Comparison of ENCODE assay signal across 1 cellular context in the genomic region with DNA sequence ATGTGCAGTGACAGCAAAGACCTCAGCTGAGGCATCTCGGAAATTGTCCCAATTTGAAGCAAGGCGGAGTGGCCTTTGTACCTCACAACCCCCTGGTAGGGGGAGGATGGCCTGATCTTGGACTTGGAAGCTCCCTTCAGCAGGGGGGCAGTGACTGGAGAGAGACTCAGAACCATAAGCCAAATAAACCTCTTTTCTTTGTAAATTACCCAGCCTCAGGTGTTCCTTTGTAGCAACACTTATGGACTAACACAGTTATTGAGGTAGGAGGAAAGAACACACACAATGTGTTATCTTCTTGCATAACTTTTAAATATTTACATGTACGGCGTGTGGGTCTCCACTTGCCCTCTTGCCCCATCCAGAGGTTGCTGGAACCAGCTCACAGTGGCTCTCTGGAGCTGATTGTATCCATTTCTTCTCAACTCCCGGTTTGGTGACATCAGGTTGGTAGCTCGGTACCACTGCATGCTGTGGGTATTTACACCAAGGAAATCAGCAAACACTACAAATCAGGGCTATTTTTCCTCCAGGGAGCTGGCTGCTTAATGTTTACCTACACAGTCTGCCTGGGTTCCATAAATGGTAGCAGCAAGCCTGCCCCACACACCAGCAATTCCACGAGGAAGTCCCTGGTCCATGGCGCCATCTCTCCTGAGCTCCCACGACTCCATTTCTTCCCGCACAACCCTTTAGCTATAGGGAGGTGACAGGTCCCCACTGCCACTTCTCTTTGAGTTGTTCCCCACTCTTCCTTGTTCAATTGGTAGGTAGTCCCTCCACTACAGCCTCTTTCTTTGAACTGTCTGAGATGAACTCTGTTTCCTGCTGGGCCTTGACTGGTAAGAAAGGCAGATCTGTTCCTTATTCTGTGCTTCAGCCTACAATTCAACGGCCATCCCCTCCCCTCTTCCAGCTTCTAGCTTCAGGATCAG.
TF ChIP-seq lines count a peak whose summit lies in the region.

No MANE protein-coding gene starts in this region.

TF ChIP-seq in HepG2, 621 proteins besides CTCF, POLR2A, EP300 and RAD21 (continued from another document and continues in another):
- TF ChIP-seq, protein P1, sequence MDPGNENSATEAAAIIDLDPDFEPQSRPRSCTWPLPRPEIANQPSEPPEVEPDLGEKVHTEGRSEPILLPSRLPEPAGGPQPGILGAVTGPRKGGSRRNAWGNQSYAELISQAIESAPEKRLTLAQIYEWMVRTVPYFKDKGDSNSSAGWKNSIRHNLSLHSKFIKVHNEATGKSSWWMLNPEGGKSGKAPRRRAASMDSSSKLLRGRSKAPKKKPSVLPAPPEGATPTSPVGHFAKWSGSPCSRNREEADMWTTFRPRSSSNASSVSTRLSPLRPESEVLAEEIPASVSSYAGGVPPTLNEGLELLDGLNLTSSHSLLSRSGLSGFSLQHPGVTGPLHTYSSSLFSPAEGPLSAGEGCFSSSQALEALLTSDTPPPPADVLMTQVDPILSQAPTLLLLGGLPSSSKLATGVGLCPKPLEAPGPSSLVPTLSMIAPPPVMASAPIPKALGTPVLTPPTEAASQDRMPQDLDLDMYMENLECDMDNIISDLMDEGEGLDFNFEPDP (CRISPR knock-in tag; conservative IDR thresholded peaks at IDR 0.05): no peak
- TF ChIP-seq NR3C1 (CRISPR knock-in tag; IDR thresholded peaks at IDR 0.05) (no peak), ZNF280B (CRISPR knock-in tag; IDR thresholded peaks at IDR 0.05; ENCODE audit: borderline replicate concordance) (no peak), MXI1 (IDR thresholded peaks at IDR 0.05; ENCODE audit: borderline replicate concordance, low read depth, low read length) (no peak), HINFP (CRISPR knock-in tag; IDR thresholded peaks at IDR 0.05; ENCODE audit: low read depth) (no peak), KLF11 (CRISPR knock-in tag; IDR thresholded peaks at IDR 0.05) (no peak), MAF1 (CRISPR knock-in tag; IDR thresholded peaks at IDR 0.05; ENCODE audit: borderline replicate concordance) (no peak), ZSCAN21 (CRISPR knock-in tag; IDR thresholded peaks at IDR 0.05; ENCODE audit: borderline replicate concordance) (no peak), HMGXB3 (CRISPR knock-in tag; IDR thresholded peaks at IDR 0.05; ENCODE audit: borderline replicate concordance) (no peak), TCF12 (IDR thresholded peaks at IDR 0.05) (no peak), TCF12 (CRISPR knock-in tag; IDR thresholded peaks at IDR 0.05) (no peak), ZNF781 (CRISPR knock-in tag; IDR thresholded peaks at IDR 0.05; ENCODE audit: borderline replicate concordance, not compliant biosample characterization) (peak; percentile 81), ZNF562 (CRISPR knock-in tag; IDR thresholded peaks at IDR 0.05; ENCODE audit: borderline replicate concordance) (no peak), ZEB1 (IDR thresholded peaks at IDR 0.05; ENCODE audit: insufficient replicate concordance, low read depth) (no peak), ZUFSP (CRISPR knock-in tag; IDR thresholded peaks at IDR 0.05; ENCODE audit: borderline replicate concordance) (no peak), CREM (IDR thresholded peaks at IDR 0.05) (peak; percentile 45; the same call in 1 of the 2 replicates), CREM (CRISPR knock-in tag; IDR thresholded peaks at IDR 0.05) (no peak), ZNF382 (CRISPR knock-in tag; IDR thresholded peaks at IDR 0.05; ENCODE audit: borderline replicate concordance) (no peak), ZNF704 (CRISPR knock-in tag; IDR thresholded peaks at IDR 0.05; ENCODE audit: borderline replicate concordance) (no peak), ZNF44 (CRISPR knock-in tag; IDR thresholded peaks at IDR 0.05) (0 out of 2 replicates have a peak, but pooled peaks have one; percentile 35), ZNF431 (CRISPR knock-in tag; IDR thresholded peaks at IDR 0.05; ENCODE audit: borderline replicate concordance, low read depth) (peak; percentile 82; the same call in 1 of the 2 replicates), NKX3-1 (CRISPR knock-in tag; IDR thresholded peaks at IDR 0.05) (no peak), JUN (CRISPR knock-in tag; IDR thresholded peaks at IDR 0.05) (no peak; the same call in 1 of the 2 replicates), ZNF264 (CRISPR knock-in tag; IDR thresholded peaks at IDR 0.05) (no peak), MAX (IDR thresholded peaks at IDR 0.05) (peak; percentile 49; the same call in 1 of the 2 replicates), TGIF2 (CRISPR knock-in tag; IDR thresholded peaks at IDR 0.05) (no peak), ZNF709 (CRISPR knock-in tag; IDR thresholded peaks at IDR 0.05) (no peak; the same call in 1 of the 2 replicates), GABPB1 (CRISPR knock-in tag; IDR thresholded peaks at IDR 0.05) (no peak), ZNF468 (CRISPR knock-in tag; IDR thresholded peaks at IDR 0.05) (no peak), PRDM15 (CRISPR knock-in tag; IDR thresholded peaks at IDR 0.05) (0 out of 2 replicates have a peak, but pooled peaks have one; percentile 27)
- TF ChIP-seq, protein P2, sequence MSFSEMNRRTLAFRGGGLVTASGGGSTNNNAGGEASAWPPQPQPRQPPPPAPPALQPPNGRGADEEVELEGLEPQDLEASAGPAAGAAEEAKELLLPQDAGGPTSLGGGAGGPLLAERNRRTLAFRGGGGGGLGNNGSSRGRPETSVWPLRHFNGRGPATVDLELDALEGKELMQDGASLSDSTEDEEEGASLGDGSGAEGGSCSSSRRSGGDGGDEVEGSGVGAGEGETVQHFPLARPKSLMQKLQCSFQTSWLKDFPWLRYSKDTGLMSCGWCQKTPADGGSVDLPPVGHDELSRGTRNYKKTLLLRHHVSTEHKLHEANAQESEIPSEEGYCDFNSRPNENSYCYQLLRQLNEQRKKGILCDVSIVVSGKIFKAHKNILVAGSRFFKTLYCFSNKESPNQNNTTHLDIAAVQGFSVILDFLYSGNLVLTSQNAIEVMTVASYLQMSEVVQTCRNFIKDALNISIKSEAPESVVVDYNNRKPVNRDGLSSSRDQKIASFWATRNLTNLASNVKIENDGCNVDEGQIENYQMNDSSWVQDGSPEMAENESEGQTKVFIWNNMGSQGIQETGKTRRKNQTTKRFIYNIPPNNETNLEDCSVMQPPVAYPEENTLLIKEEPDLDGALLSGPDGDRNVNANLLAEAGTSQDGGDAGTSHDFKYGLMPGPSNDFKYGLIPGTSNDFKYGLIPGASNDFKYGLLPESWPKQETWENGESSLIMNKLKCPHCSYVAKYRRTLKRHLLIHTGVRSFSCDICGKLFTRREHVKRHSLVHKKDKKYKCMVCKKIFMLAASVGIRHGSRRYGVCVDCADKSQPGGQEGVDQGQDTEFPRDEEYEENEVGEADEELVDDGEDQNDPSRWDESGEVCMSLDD (CRISPR knock-in tag; IDR thresholded peaks at IDR 0.05; ENCODE audit: borderline replicate concordance): no peak
- TF ChIP-seq, protein P3, sequence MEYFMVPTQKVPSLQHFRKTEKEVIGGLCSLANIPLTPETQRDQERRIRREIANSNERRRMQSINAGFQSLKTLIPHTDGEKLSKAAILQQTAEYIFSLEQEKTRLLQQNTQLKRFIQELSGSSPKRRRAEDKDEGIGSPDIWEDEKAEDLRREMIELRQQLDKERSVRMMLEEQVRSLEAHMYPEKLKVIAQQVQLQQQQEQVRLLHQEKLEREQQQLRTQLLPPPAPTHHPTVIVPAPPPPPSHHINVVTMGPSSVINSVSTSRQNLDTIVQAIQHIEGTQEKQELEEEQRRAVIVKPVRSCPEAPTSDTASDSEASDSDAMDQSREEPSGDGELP (IDR thresholded peaks at IDR 0.05; ENCODE audit: borderline replicate concordance, low read depth): no peak; the same call in 1 of the 2 replicates
